Comparison of ENCODE assay signal across 28 cellular contexts in the genomic region with DNA sequence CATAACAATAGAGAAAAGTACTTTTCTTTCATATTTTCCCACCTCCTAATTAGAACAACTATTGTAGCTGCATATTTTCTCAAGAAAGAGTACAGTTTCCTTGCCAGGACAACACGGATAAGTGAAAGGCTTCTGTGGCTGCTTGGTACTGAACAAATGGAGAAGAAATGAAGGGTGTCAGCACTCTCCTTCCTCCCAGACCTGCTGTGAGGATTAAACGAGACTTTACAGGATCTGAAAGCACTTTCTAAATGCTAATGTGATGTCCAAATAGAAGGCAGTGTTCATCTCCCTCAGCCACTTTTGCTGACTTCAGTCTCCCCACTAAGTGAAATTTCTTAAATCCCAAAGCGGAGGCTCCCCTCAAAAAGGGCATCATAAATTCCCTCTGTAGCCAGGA. TPM values are rescaled to one million over a fixed set of nuclear protein-coding genes. Genes with fewer than 3 reads are reported as not detected.
"Had no signal": no experiment of that assay in that cellular context is flagged by ENCODE, and none has a peak within 500 bp of the region (broad histone marks: within the 10 kb centered on the region; RNA-seq: fewer than 3 reads in every experiment).

No MANE protein-coding gene starts in this region.

- ATAC-seq: activated CD4-positive, alpha-beta T cell treated with anti-CD3 and anti-CD28 coated beads for 36 hours; esophagus mucosa; heart left ventricle; left lung; lower lobe of right lung; natural killer cell; right cardiac atrium; stimulated activated effector memory CD8-positive, alpha-beta T cell treated with anti-CD3 and anti-CD28 coated beads, Interleukin-12 subunit alpha, Interleukin-12 subunit beta, amount 100 ng/mL, for 72 hours had no signal

- H3K27ac Mint-ChIP-seq: activated CD4-positive, alpha-beta T cell treated with anti-CD3 and anti-CD28 coated beads for 36 hours; activated naive CD4-positive, alpha-beta T cell treated with anti-CD3 and anti-CD28 coated beads for 36 hours; activated naive CD8-positive, alpha-beta T cell treated with anti-CD3 and anti-CD28 coated beads, Interleukin-2, amount 10 ng/mL, durations not matched to agents 7 days and 5 days; dendritic cell treated with granulocyte-macrophage colony-stimulating factor and Interleukin-4, amounts not matched to agents 40 ng/mL and 50 ng/mL, for 4 days; endodermal cell; natural killer cell; stimulated activated effector memory CD8-positive, alpha-beta T cell treated with anti-CD3 and anti-CD28 coated beads, Interleukin-12 subunit alpha, Interleukin-12 subunit beta, amount 100 ng/mL, for 72 hours; stimulated activated naive CD8-positive, alpha-beta T cell treated with anti-CD3 and anti-CD28 coated beads, Interleukin-15, Interleukin-2, amounts not matched to agents 100 ng/mL and 50 ng/mL, for 24 hours; type B pancreatic cell had no signal

- H3K9me3 ChIP-seq: heart left ventricle, left lung, lower lobe of right lung, uterus had no signal

- H3K27ac ChIP-seq: heart left ventricle, left lung, lower lobe of right lung, uterus had no signal

- H3K4me1 ChIP-seq: left lung, lower lobe of right lung, uterus had no signal

- H3K27me3 Mint-ChIP-seq: activated CD4-positive, alpha-beta T cell treated with anti-CD3 and anti-CD28 coated beads for 36 hours; activated naive CD8-positive, alpha-beta T cell treated with anti-CD3 and anti-CD28 coated beads, Interleukin-2, amount 10 ng/mL, durations not matched to agents 7 days and 5 days; stimulated activated naive CD8-positive, alpha-beta T cell treated with anti-CD3 and anti-CD28 coated beads, Interleukin-15, Interleukin-2, amounts not matched to agents 100 ng/mL and 50 ng/mL, for 24 hours; type B pancreatic cell had no signal

- H3K27me3 ChIP-seq: heart left ventricle, left lung, uterus had no signal

- H3K4me3 ChIP-seq: heart left ventricle, left lung, lower lobe of right lung, uterus had no signal

- H3K4me3 Mint-ChIP-seq: activated CD4-positive, alpha-beta T cell treated with anti-CD3 and anti-CD28 coated beads for 36 hours; activated naive CD4-positive, alpha-beta T cell treated with anti-CD3 and anti-CD28 coated beads for 36 hours; activated naive CD8-positive, alpha-beta T cell treated with anti-CD3 and anti-CD28 coated beads, Interleukin-2, amount 10 ng/mL, durations not matched to agents 7 days and 5 days; dendritic cell treated with granulocyte-macrophage colony-stimulating factor and Interleukin-4, amounts not matched to agents 40 ng/mL and 50 ng/mL, for 4 days; endodermal cell; natural killer cell; stimulated activated effector memory CD8-positive, alpha-beta T cell treated with anti-CD3 and anti-CD28 coated beads, Interleukin-12 subunit alpha, Interleukin-12 subunit beta, amount 100 ng/mL, for 72 hours; stimulated activated naive CD8-positive, alpha-beta T cell treated with anti-CD3 and anti-CD28 coated beads, Interleukin-15, Interleukin-2, amounts not matched to agents 100 ng/mL and 50 ng/mL, for 24 hours; type B pancreatic cell had no signal

- H3K9me3 Mint-ChIP-seq: activated naive CD4-positive, alpha-beta T cell treated with anti-CD3 and anti-CD28 coated beads for 36 hours; activated naive CD8-positive, alpha-beta T cell treated with anti-CD3 and anti-CD28 coated beads, Interleukin-2, amount 10 ng/mL, durations not matched to agents 7 days and 5 days; dendritic cell treated with granulocyte-macrophage colony-stimulating factor and Interleukin-4, amounts not matched to agents 40 ng/mL and 50 ng/mL, for 4 days; endodermal cell; natural killer cell; stimulated activated effector memory CD8-positive, alpha-beta T cell treated with anti-CD3 and anti-CD28 coated beads, Interleukin-12 subunit alpha, Interleukin-12 subunit beta, amount 100 ng/mL, for 72 hours; stimulated activated naive CD8-positive, alpha-beta T cell treated with anti-CD3 and anti-CD28 coated beads, Interleukin-15, Interleukin-2, amounts not matched to agents 100 ng/mL and 50 ng/mL, for 24 hours; type B pancreatic cell had no signal

- H3K36me3 Mint-ChIP-seq: activated naive CD8-positive, alpha-beta T cell treated with anti-CD3 and anti-CD28 coated beads, Interleukin-2, amount 10 ng/mL, durations not matched to agents 7 days and 5 days; natural killer cell; stimulated activated effector memory CD8-positive, alpha-beta T cell treated with anti-CD3 and anti-CD28 coated beads, Interleukin-12 subunit alpha, Interleukin-12 subunit beta, amount 100 ng/mL, for 72 hours had no signal

- DNase-seq: activated CD4-positive, alpha-beta T cell treated with anti-CD3 and anti-CD28 coated beads for 36 hours; activated CD4-positive, alpha-beta T cell treated with anti-CD3 and anti-CD28 coated beads, Interleukin-2, amount 50 U/mL, for 48 hours; activated CD4-positive, CD25-positive, alpha-beta regulatory T cell; activated CD8-positive, alpha-beta memory T cell treated with anti-CD3 and anti-CD28 coated beads for 24 hours; activated effector memory CD4-positive, alpha-beta T cell treated with anti-CD3 and anti-CD28 coated beads, Interleukin-2, amount 50 U/mL, for 16 hours; activated naive CD4-positive, alpha-beta T cell treated with anti-CD3 and anti-CD28 coated beads for 36 hours; activated naive CD8-positive, alpha-beta T cell treated with anti-CD3 and anti-CD28 coated beads, Interleukin-2, amount 10 ng/mL, durations not matched to agents 7 days and 5 days; amygdala; central memory CD4-positive, alpha-beta T cell; endodermal cell; foreskin fibroblast; heart left ventricle; hypothalamus; kidney glomerular epithelial cell; left lung; lower lobe of right lung; mesenchymal stem cell; natural killer cell; right cardiac atrium; stimulated activated CD4-positive, alpha-beta T cell treated with anti-CD3 and anti-CD28 coated beads, Interleukin-4, amount 100 ng/mL, for 1 hour; T-helper 2 cell; uterus had no signal

- H3K36me3 ChIP-seq: heart left ventricle, left lung, lower lobe of right lung, uterus had no signal

RNA-seq across cellular contexts. Expression of gene CNGA1, which starts 14.0 kb away (rescaled TPM):
- total RNA-seq: activated naive CD8-positive, alpha-beta T cell treated with anti-CD3 and anti-CD28 coated beads, Interleukin-2, amount 10 ng/mL, durations not matched to agents 7 days and 5 days; mononuclear cell; natural killer cell had no signal
